In the genomic region with DNA sequence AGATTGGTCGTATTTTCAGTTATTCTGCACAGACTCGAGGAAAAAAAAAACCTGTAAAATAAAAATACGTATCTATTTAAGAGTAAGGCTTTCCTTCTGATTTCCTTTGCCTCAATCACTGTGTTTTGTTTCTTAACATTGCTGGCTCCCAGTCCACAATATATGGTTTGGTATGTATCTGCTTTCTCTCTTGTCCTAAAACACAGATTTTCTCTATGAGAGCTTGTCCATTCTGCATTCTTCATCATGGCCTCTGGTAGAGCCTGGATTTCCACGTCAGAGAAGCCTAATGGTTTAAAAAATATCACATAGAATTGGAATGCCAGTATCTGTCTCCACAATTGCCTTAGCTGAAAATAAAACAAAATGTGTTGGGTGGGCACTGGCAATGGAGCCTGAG, we compare ENCODE assay signal across 11 cellular contexts. TPM values are rescaled to one million over a fixed set of nuclear protein-coding genes. Genes with fewer than 3 reads are reported as not detected.
DNase-seq lines count a peak whose midpoint lies in the region; ATAC-seq and TF ChIP-seq lines count a peak whose summit lies in the region.
"Had no signal": no experiment of that assay in that cellular context is flagged by ENCODE, and none has a peak within 500 bp of the region (broad histone marks: within the 10 kb centered on the region; RNA-seq: fewer than 3 reads in every experiment).

No MANE protein-coding gene starts in this region.

- no peaks in the 10 kb centered on the region for H3F3A ChIP-seq in MM.1S (ENCODE audit: insufficient read depth, low read length)

- H3K4me1 ChIP-seq in H9 (ENCODE audit: insufficient read depth, low read length) (peaks cover 11% of the 10 kb centered on the region), MM.1S (ENCODE audit: low read length) (no peaks in the 10 kb centered on the region)

- no peak overlapping the region for H2BK20ac ChIP-seq in H9 (ENCODE audit: low read depth, low read length, poor library complexity, severe bottlenecking)

- peak overlapping the region; percentile 91 to 94 for H3K4me3 Mint-ChIP-seq in H9
- peak overlapping the region; percentile 94 for H3K4me3 Mint-ChIP-seq in activated naive CD8-positive, alpha-beta T cell
- peak overlapping the region; percentile 94 to 98 for H3K4me3 Mint-ChIP-seq in stimulated activated naive B cell treated with anti-CD40 and anti-IgM and Interleukin-4, amounts not matched to agents 10 μg/mL and 1 μg/mL and 100 μg/mL, for 72 hours

- H3K36me3 Mint-ChIP-seq in H9 (ENCODE audit: insufficient read depth in 1 of 3, low read depth in 3 of 3), result peaks cover 27 to 37% (median 27%) of the 10 kb centered on the region in 3 experiments
- peaks cover 17% of the 10 kb centered on the region for H3K36me3 Mint-ChIP-seq in activated naive CD8-positive, alpha-beta T cell
- peaks cover 26 to 49% of the 10 kb centered on the region in 2 donors for H3K36me3 Mint-ChIP-seq in stimulated activated naive B cell treated with anti-CD40 and anti-IgM and Interleukin-4, amounts not matched to agents 10 μg/mL and 1 μg/mL and 100 μg/mL, for 72 hours

- H2AFZ ChIP-seq in H9 (ENCODE audit: low read length) (no peak overlapping the region), MM.1S (ENCODE audit: low read length) (no peak overlapping the region)

- peak overlapping the region; percentile 98; a peak in 5 of 7 replicates for H3K27ac Mint-ChIP-seq in H9
- H3K27ac Mint-ChIP-seq in activated naive CD8-positive, alpha-beta T cell, result peak overlapping the region; percentile 75
- peak overlapping the region; percentile 72 for H3K27ac Mint-ChIP-seq in stimulated activated naive B cell treated with anti-CD40 and anti-IgM and Interleukin-4, amounts not matched to agents 10 μg/mL and 1 μg/mL and 100 μg/mL, for 72 hours

- H2AK5ac ChIP-seq in H9 (ENCODE audit: insufficient read length, low read length), result no peak overlapping the region

- no peak overlapping the region for H3T11ph ChIP-seq in H9 (ENCODE audit: low read length)

- no peak overlapping the region for H3K14ac ChIP-seq in H9 (ENCODE audit: insufficient read depth, low read length)

- no peak overlapping the region for H3K56ac ChIP-seq in H9 (ENCODE audit: insufficient read length, low read depth, low read length)

- H4K20me1 ChIP-seq in H9 (ENCODE audit: control insufficient read depth, insufficient read depth, insufficient read length) (no peaks in the 10 kb centered on the region), MM.1S (ENCODE audit: insufficient read depth, low read length) (no peaks in the 10 kb centered on the region)

- H4K5ac ChIP-seq in H9 (ENCODE audit: insufficient read length, low read depth, low read length), result no peak overlapping the region

- H3K9ac ChIP-seq in H9 (ENCODE audit: extremely low read depth, insufficient read length, low read length) (peak overlapping the region; percentile 54), MM.1S (ENCODE audit: low read length) (no peak overlapping the region)

- no peaks in the 10 kb centered on the region for H3K27me3 Mint-ChIP-seq in H9 (ENCODE audit: low read depth)
- no peaks in the 10 kb centered on the region for H3K27me3 Mint-ChIP-seq in activated naive CD8-positive, alpha-beta T cell
- no peaks in the 10 kb centered on the region for H3K27me3 Mint-ChIP-seq in stimulated activated naive B cell treated with anti-CD40 and anti-IgM and Interleukin-4, amounts not matched to agents 10 μg/mL and 1 μg/mL and 100 μg/mL, for 72 hours

- H4K8ac ChIP-seq in H9 (replicated peaks; ENCODE audit: insufficient read length, low read depth, low read length), result no peak overlapping the region

- H2BK5ac ChIP-seq in H9 (ENCODE audit: insufficient read length, low read length), result no peak overlapping the region

- no peak overlapping the region for H4K91ac ChIP-seq in H9 (ENCODE audit: insufficient read length, low read depth, low read length)

- H3K4me2 ChIP-seq in H9 (ENCODE audit: insufficient read depth, insufficient read length, low read length) (peak overlapping the region; percentile 91), MM.1S (ENCODE audit: low read depth, low read length) (no peak overlapping the region)

- H3K27ac ChIP-seq in H9 (ENCODE audit: insufficient read length, low read depth, low read length) (no peak overlapping the region), MM.1S (ENCODE audit: low read length) (no peak overlapping the region)

- H3K18ac ChIP-seq in H9 (ENCODE audit: insufficient read length, low read depth, low read length), result no peak overlapping the region

- H3K27me3 ChIP-seq in H9 (ENCODE audit: insufficient read depth, low read length), result no peaks in the 10 kb centered on the region
- H3K27me3 ChIP-seq in MM.1S (replicated peaks; ENCODE audit: insufficient read depth, low read length), result no peaks in the 10 kb centered on the region

- H3K23me2 ChIP-seq in H9 (ENCODE audit: insufficient read length, low read depth, low read length, poor library complexity, severe bottlenecking), result peaks cover 10% of the 10 kb centered on the region

- H3K36me3 ChIP-seq in MM.1S (replicated peaks; ENCODE audit: insufficient read depth, low read length), result no peaks in the 10 kb centered on the region

- H3K4me1 Mint-ChIP-seq in H9, result peaks cover 51 to 60% of the 10 kb centered on the region in 2 experiments
- peaks cover 68% of the 10 kb centered on the region for H3K4me1 Mint-ChIP-seq in activated naive CD8-positive, alpha-beta T cell (ENCODE audit: low read depth)
- H3K4me1 Mint-ChIP-seq in stimulated activated naive B cell treated with anti-CD40 and anti-IgM and Interleukin-4, amounts not matched to agents 10 μg/mL and 1 μg/mL and 100 μg/mL, for 72 hours, result peaks cover 33 to 64% of the 10 kb centered on the region in 2 donors

- no peaks in the 10 kb centered on the region for H3K9me2 ChIP-seq in MM.1S (replicated peaks; ENCODE audit: insufficient read depth, low read length)

- H2BK12ac ChIP-seq in H9 (ENCODE audit: insufficient read length, low read depth, low read length), result no peak overlapping the region

- no peaks in the 10 kb centered on the region for H3K9me3 ChIP-seq in H9 (ENCODE audit: control insufficient read depth, low read depth, low read length)
- H3K9me3 ChIP-seq in MM.1S (replicated peaks; ENCODE audit: insufficient read depth, low read length), result no peaks in the 10 kb centered on the region

- DNase-seq in H9, result no peak
- peak; percentile 52 for DNase-seq in inferior parietal cortex (ENCODE audit: extremely low spot score)
- DNase-seq in stimulated activated naive B cell treated with anti-CD40 and anti-IgM and Interleukin-4, amounts not matched to agents 10 μg/mL and 1 μg/mL and 100 μg/mL, for 72 hours, result no peak
- no peak for DNase-seq in MM.1S
- no peak for DNase-seq in DMS79 treated with DMSO at 0.1 percent for 48 hours (lab: John Stamatoyannopoulos, UW)
- DNase-seq: Karpas-422, NCI-H82, T1000 had no signal

- ATAC-seq in stimulated activated naive B cell treated with anti-CD40 and anti-IgM and Interleukin-4, amounts not matched to agents 10 μg/mL and 1 μg/mL and 100 μg/mL, for 72 hours (replicated peaks), result no peak
- no peak for ATAC-seq in HG03025 (IDR thresholded peaks at IDR 0.05; ENCODE audit: low FRiP score, unreplicated experiment)

- no peak overlapping the region for H3K23ac ChIP-seq in H9 (ENCODE audit: insufficient read length, low read depth, low read length)

- H3K79me1 ChIP-seq in H9 (ENCODE audit: insufficient read depth, low read depth, low read length, poor library complexity, severe bottlenecking), result peaks cover 4% of the 10 kb centered on the region

- H3K4ac ChIP-seq in H9 (ENCODE audit: low read depth, low read length), result no peak overlapping the region

- TF ChIP-seq CTCF in H9 (conservative IDR thresholded peaks at IDR 0.05) (no peak), MM.1S (IDR thresholded peaks at IDR 0.05; ENCODE audit: low read length) (no peak)

- WGBS in H9 (ENCODE audit: extremely low coverage, insufficient read length, low lambda C conversion rate), result no CpG with 5 or more reads among the region's 4 CpGs

- H3K79me2 ChIP-seq in H9 (ENCODE audit: insufficient read depth, low read length) (peaks cover 34% of the 10 kb centered on the region), MM.1S (ENCODE audit: low read length) (no peaks in the 10 kb centered on the region)

- H3K4me3 ChIP-seq in MM.1S (ENCODE audit: low read length), result no peak overlapping the region

- no peaks in the 10 kb centered on the region; a peak in 1 of 5 replicates for H3K9me3 Mint-ChIP-seq in H9
- H3K9me3 Mint-ChIP-seq in activated naive CD8-positive, alpha-beta T cell (ENCODE audit: low read depth), result no peaks in the 10 kb centered on the region
- peaks cover 0 to 1% of the 10 kb centered on the region in 2 donors for H3K9me3 Mint-ChIP-seq in stimulated activated naive B cell treated with anti-CD40 and anti-IgM and Interleukin-4, amounts not matched to agents 10 μg/mL and 1 μg/mL and 100 μg/mL, for 72 hours

- H2BK15ac ChIP-seq in H9 (ENCODE audit: low read depth, low read length), result no peak overlapping the region

- no peak overlapping the region for H2BK120ac ChIP-seq in H9 (ENCODE audit: low read depth, low read length, poor library complexity, severe bottlenecking)

RNA-seq across cellular contexts. Expression of gene CD200, which starts 1.8 kb away (rescaled TPM):
- total RNA-seq in H9 (2021), result 51.6 and 56.0 TPM in 2 replicates
- total RNA-seq: Daoy had no signal

RNA-seq across cellular contexts. Expression of gene SLC9C1, which starts 40.7 kb away (rescaled TPM):
- 0.15 and 0.50 TPM in 2 replicates for total RNA-seq in H9 (2021)
- total RNA-seq: Daoy had no signal
